Comparison of ENCODE assay signal across 16 cellular contexts in genomic region chr22:30436196-30436595, GRCh38. TPM values are rescaled to one million over a fixed set of nuclear protein-coding genes. Genes with fewer than 3 reads are reported as not detected.
DNase-seq lines count a peak whose midpoint lies in the region; ATAC-seq and TF ChIP-seq lines count a peak whose summit lies in the region.
"Had no signal": no experiment of that assay in that cellular context is flagged by ENCODE, and none has a peak within 500 bp of the region (broad histone marks: within the 10 kb centered on the region; RNA-seq: fewer than 3 reads in every experiment).

No MANE protein-coding gene starts in this region.

- H3K9me3 ChIP-seq in neutrophil, result peaks cover 3% of the 10 kb centered on the region
- H3K9me3 ChIP-seq: A549, testis had no signal

- peak overlapping the region; percentile 93 for H3K27ac Mint-ChIP-seq in activated CD4-positive, alpha-beta T cell treated with anti-CD3 and anti-CD28 coated beads for 36 hours
- H3K27ac Mint-ChIP-seq in IgD-negative memory B cell, result peak overlapping the region; percentile 80 to 99 (median 98)
- H3K27ac Mint-ChIP-seq in activated naive CD8-positive, alpha-beta T cell treated with anti-CD3 and anti-CD28 coated beads for 36 hours, result peak overlapping the region; percentile 91
- H3K27ac Mint-ChIP-seq: progenitor cell of endocrine pancreas had no signal

- peaks cover 13% of the 10 kb centered on the region for H3K27me3 Mint-ChIP-seq in activated CD4-positive, alpha-beta T cell treated with anti-CD3 and anti-CD28 coated beads for 36 hours
- H3K27me3 Mint-ChIP-seq in IgD-negative memory B cell, result peaks cover 28% of the 10 kb centered on the region
- peaks cover 30% of the 10 kb centered on the region for H3K27me3 Mint-ChIP-seq in activated naive CD8-positive, alpha-beta T cell treated with anti-CD3 and anti-CD28 coated beads for 36 hours

- H3K27me3 ChIP-seq in neutrophil, result peaks cover 41% of the 10 kb centered on the region
- H3K27me3 ChIP-seq: dorsolateral prefrontal cortex, testis had no signal

- H3K4me3 Mint-ChIP-seq in activated CD4-positive, alpha-beta T cell treated with anti-CD3 and anti-CD28 coated beads for 36 hours, result peak overlapping the region; percentile 75
- peak overlapping the region; percentile 62 to 94 (median 82) for H3K4me3 Mint-ChIP-seq in IgD-negative memory B cell
- peak overlapping the region; percentile 84 for H3K4me3 Mint-ChIP-seq in activated naive CD8-positive, alpha-beta T cell treated with anti-CD3 and anti-CD28 coated beads for 36 hours

- H3K4me3 ChIP-seq in neutrophil (ENCODE audit: low read depth in 1 of 2, low read length in 1 of 2), result no peak overlapping the region
- H3K4me3 ChIP-seq: A549, dorsolateral prefrontal cortex, testis had no signal

- peaks cover 3 to 5% of the 10 kb centered on the region in 2 experiments for H3K4me1 ChIP-seq in neutrophil (ENCODE audit: control insufficient read depth in 1 of 2, insufficient read depth in 1 of 2, low read depth in 1 of 2, low read length in 1 of 2)
- H3K4me1 ChIP-seq: A549, testis had no signal

- ATAC-seq in activated CD4-positive, alpha-beta T cell treated with anti-CD3 and anti-CD28 coated beads for 36 hours, result no peak
- ATAC-seq in left colon, result no peak
- ATAC-seq: A549 had no signal

- peaks cover 10% of the 10 kb centered on the region for H3K9me3 Mint-ChIP-seq in activated CD4-positive, alpha-beta T cell treated with anti-CD3 and anti-CD28 coated beads for 36 hours (ENCODE audit: low read depth)
- peaks cover 3 to 24% (median 8%) of the 10 kb centered on the region in 3 donors for H3K9me3 Mint-ChIP-seq in IgD-negative memory B cell
- peaks cover 9% of the 10 kb centered on the region for H3K9me3 Mint-ChIP-seq in activated naive CD8-positive, alpha-beta T cell treated with anti-CD3 and anti-CD28 coated beads for 36 hours

- no peaks in the 10 kb centered on the region for H3K36me3 ChIP-seq in neutrophil

- in situ Hi-C loops in G401 (cut with HindIII; ENCODE audit: low sequenced_read_pairs), result no loop called here

- intact Hi-C loops in activated CD4-positive, alpha-beta T cell treated with anti-CD3 and anti-CD28 coated beads for 36 hours (cut with DNase I, micrococcal nuclease), result no loop called here
- intact Hi-C loops in left colon (cut with DNase I, micrococcal nuclease), result no loop called here

- H3K27ac ChIP-seq in neutrophil, result peak overlapping the region; percentile 61
- H3K27ac ChIP-seq: testis had no signal

- peaks cover 11% of the 10 kb centered on the region for H3K36me3 Mint-ChIP-seq in activated CD4-positive, alpha-beta T cell treated with anti-CD3 and anti-CD28 coated beads for 36 hours (ENCODE audit: low read depth)
- H3K36me3 Mint-ChIP-seq in IgD-negative memory B cell, result peaks cover 7% of the 10 kb centered on the region
- peaks cover 30% of the 10 kb centered on the region for H3K36me3 Mint-ChIP-seq in activated naive CD8-positive, alpha-beta T cell treated with anti-CD3 and anti-CD28 coated beads for 36 hours

- DNase-seq in activated CD4-positive, alpha-beta T cell treated with anti-CD3 and anti-CD28 coated beads for 36 hours, result no peak
- no peak for DNase-seq in activated CD4-positive, alpha-beta T cell treated with anti-CD3 and anti-CD28 coated beads for 48 hours
- DNase-seq in activated naive CD8-positive, alpha-beta T cell treated with anti-CD3 and anti-CD28 coated beads for 36 hours, result no peak
- DNase-seq in 8988T (no peak), left colon (no peak), G401 (ENCODE audit: low spot score) (no peak)
- DNase-seq: DMS53, dorsolateral prefrontal cortex, mesendoderm, NCI-H226, testis had no signal

- TF ChIP-seq CTCF in neutrophil (IDR thresholded peaks at IDR 0.05), result no peak

- H3K4me1 Mint-ChIP-seq in activated CD4-positive, alpha-beta T cell treated with anti-CD3 and anti-CD28 coated beads for 36 hours, result peaks cover 27% of the 10 kb centered on the region
- H3K4me1 Mint-ChIP-seq in IgD-negative memory B cell, result peaks cover 10 to 16% (median 11%) of the 10 kb centered on the region in 3 donors
- peaks cover 19% of the 10 kb centered on the region for H3K4me1 Mint-ChIP-seq in activated naive CD8-positive, alpha-beta T cell treated with anti-CD3 and anti-CD28 coated beads for 36 hours

- POLR2A ChIA-PET in activated CD4-positive, alpha-beta T cell treated with anti-CD3 and anti-CD28 coated beads for 36 hours (lab: Charles Lee), result interaction anchor here (1.0 kb wide), 1 partner anchor 21 kb away, joined by 3 read pairs; no protein-coding TSS in a partner anchor

- CTCF ChIA-PET in activated CD4-positive, alpha-beta T cell treated with anti-CD3 and anti-CD28 coated beads for 36 hours (lab: Charles Lee), result interaction anchor here (0.6 to 2.7 kb wide), 7 partner anchors 9 to 647 kb away, joined by 3 to 16 read pairs (median 4); partner anchors contain the start of gene MTFP1

RNA-seq across cellular contexts. Expression of gene MTFP1, which starts 10.6 kb away (rescaled TPM):
- total RNA-seq in activated CD4-positive, alpha-beta T cell treated with anti-CD3 and anti-CD28 coated beads for 36 hours, result 10 to 100 TPM; 47.0 to 54.6 TPM
- polyA plus RNA-seq in IgD-negative memory B cell, result 27.8 TPM
- total RNA-seq in activated naive CD8-positive, alpha-beta T cell treated with anti-CD3 and anti-CD28 coated beads for 36 hours, result 100 to 1,000 TPM; 109 to 114 TPM
- 10 to 100 TPM; 23.1 to 34.9 TPM for total RNA-seq in left colon
- 79.7 and 96.7 TPM in 2 replicates for total RNA-seq in G401 (2014; rRNA removed; shearing (Covaris generic))

RNA-seq across cellular contexts. Expression of gene SEC14L3, which starts 35.6 kb away (rescaled TPM):
- total RNA-seq in activated CD4-positive, alpha-beta T cell treated with anti-CD3 and anti-CD28 coated beads for 36 hours, result not detected
- polyA plus RNA-seq in IgD-negative memory B cell, result not detected
- total RNA-seq in activated naive CD8-positive, alpha-beta T cell treated with anti-CD3 and anti-CD28 coated beads for 36 hours, result not detected
- not detected for total RNA-seq in left colon
- total RNA-seq in G401 (2014; rRNA removed; shearing (Covaris generic)), result not detected in 2 replicates
- total RNA-seq: progenitor cell of endocrine pancreas had no signal
- polyA plus RNA-seq: adipose tissue had no signal

RNA-seq across cellular contexts. Expression of gene SEC14L2, which starts 39.4 kb away (rescaled TPM):
- total RNA-seq in activated CD4-positive, alpha-beta T cell treated with anti-CD3 and anti-CD28 coated beads for 36 hours, result 10 to 100 TPM; 13.8 to 18.2 TPM
- 1.1 TPM for polyA plus RNA-seq in IgD-negative memory B cell
- 1 to 10 TPM; 9.1 to 9.4 TPM for total RNA-seq in activated naive CD8-positive, alpha-beta T cell treated with anti-CD3 and anti-CD28 coated beads for 36 hours
- total RNA-seq in left colon, result 1 to 10 TPM; 4.6 to 5.2 TPM
- 13.1 and 15.8 TPM in 2 replicates for total RNA-seq in G401 (2014; rRNA removed; shearing (Covaris generic))

RNA-seq across cellular contexts. Expression of gene RNF215, which starts 49.0 kb away (rescaled TPM):
- total RNA-seq in activated CD4-positive, alpha-beta T cell treated with anti-CD3 and anti-CD28 coated beads for 36 hours, result 1 to 10 TPM; 4.3 to 7.4 TPM
- 0.20 TPM for polyA plus RNA-seq in IgD-negative memory B cell
- 1 to 10 TPM; 3.3 to 3.9 TPM for total RNA-seq in activated naive CD8-positive, alpha-beta T cell treated with anti-CD3 and anti-CD28 coated beads for 36 hours
- 1 to 10 TPM; 8.7 to 9.5 TPM for total RNA-seq in left colon
- 20.5 and 23.2 TPM in 2 replicates for total RNA-seq in G401 (2014; rRNA removed; shearing (Covaris generic))
